In the genomic region with DNA sequence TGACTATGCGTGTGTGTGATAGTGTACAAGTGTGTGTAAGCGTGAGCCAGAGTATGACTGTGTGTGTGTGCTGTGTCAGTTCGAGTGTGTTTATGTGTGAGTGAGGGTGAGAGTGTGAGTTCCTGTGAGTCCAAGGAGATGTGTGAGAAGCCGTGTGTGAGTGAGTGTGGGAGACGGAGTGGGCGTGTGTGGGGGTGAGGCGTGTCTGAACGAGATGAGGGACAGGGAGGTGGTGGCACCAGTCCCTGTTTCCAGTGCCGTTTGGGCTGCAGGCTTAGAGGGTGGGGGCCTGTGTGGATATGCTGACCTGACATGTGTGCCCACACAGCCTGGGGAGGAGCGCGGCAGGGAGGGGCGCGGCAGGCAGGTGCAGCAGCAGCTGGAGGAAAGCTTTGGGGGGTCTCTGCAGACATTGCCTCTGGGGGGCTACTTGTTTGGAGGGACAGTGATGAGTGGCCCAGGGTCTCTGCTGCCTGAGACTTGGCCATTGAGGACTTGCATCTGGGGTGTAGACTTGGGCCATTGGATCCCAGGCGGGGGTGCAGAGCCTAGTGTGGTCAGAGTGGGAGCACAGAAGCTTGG, we compare ENCODE assay signal across 24 cellular contexts. TPM values are rescaled to one million over a fixed set of nuclear protein-coding genes. Genes with fewer than 3 reads are reported as not detected.
A peak's percentile ranks its signal among the peaks of the same experiment; 100 is the strongest.
DNase-seq lines count a peak whose midpoint lies in the region; ATAC-seq, FAIRE-seq and TF ChIP-seq lines count a peak whose summit lies in the region.
"Had no signal": no experiment of that assay in that cellular context is flagged by ENCODE, and none has a peak within 500 bp of the region (broad histone marks: within the 10 kb centered on the region; RNA-seq: fewer than 3 reads in every experiment).

No MANE protein-coding gene starts in this region.

- peaks cover 58 to 60% of the 10 kb centered on the region in 2 experiments for H3K4me1 Mint-ChIP-seq in H9
- H3K4me1 Mint-ChIP-seq in naive thymus-derived CD4-positive, alpha-beta T cell, result no peaks in the 10 kb centered on the region

- no peak overlapping the region for H3K27ac ChIP-seq in heart left ventricle
- H3K27ac ChIP-seq in H9 (ENCODE audit: insufficient read length, low read depth, low read length), result no peak overlapping the region
- H3K27ac ChIP-seq in naive thymus-derived CD4-positive, alpha-beta T cell (ENCODE audit: low read depth, low read length), result no peak overlapping the region
- H3K27ac ChIP-seq: HL-60 had no signal

- H3K27ac Mint-ChIP-seq in H9, result no peak overlapping the region
- H3K27ac Mint-ChIP-seq in naive thymus-derived CD4-positive, alpha-beta T cell, result no peak overlapping the region

- WGBS in heart left ventricle, 4 donors, result 80 to 90% (median 84%) methylated on average over 14 of the region's 14 CpGs
- 100% methylated on average over 4 of the region's 14 CpGs for WGBS in H9 (ENCODE audit: extremely low coverage, insufficient read length, low lambda C conversion rate)

- intact Hi-C loops in heart left ventricle (cut with DNase I), result no loop called here
- intact Hi-C loops in left cardiac atrium (cut with DNase I), result no loop called here
- intact Hi-C loops in naive thymus-derived CD4-positive, alpha-beta T cell (cut with micrococcal nuclease), result no loop called here

- no peak overlapping the region for H4K5ac ChIP-seq in H9 (ENCODE audit: insufficient read length, low read depth, low read length)

- no peak overlapping the region for H3K4me3 Mint-ChIP-seq in H9
- no peak overlapping the region for H3K4me3 Mint-ChIP-seq in naive thymus-derived CD4-positive, alpha-beta T cell

- H3K14ac ChIP-seq in H9 (ENCODE audit: insufficient read depth, low read length), result peak overlapping the region; percentile 55; the same call in 1 of the 2 replicates

- H2BK5ac ChIP-seq in H9 (ENCODE audit: insufficient read length, low read length), result no peak overlapping the region

- FAIRE-seq in bronchial epithelial cell (lab: Jason Lieb, UNC), result peak; percentile 97

- H3K4ac ChIP-seq in H9 (ENCODE audit: low read depth, low read length), result no peak overlapping the region; the same call in 1 of the 2 replicates

- no peaks in the 10 kb centered on the region for H3K9me3 Mint-ChIP-seq in H9
- H3K9me3 Mint-ChIP-seq in naive thymus-derived CD4-positive, alpha-beta T cell, result peaks cover 0 to 1% (median 0%) of the 10 kb centered on the region in 11 donors

- ATAC-seq in heart left ventricle (no peak), left cardiac atrium (no peak)
- ATAC-seq in naive thymus-derived CD4-positive, alpha-beta T cell, result peak; percentile 6

- H2AFZ ChIP-seq in H9 (ENCODE audit: low read length), result no peak overlapping the region

- H3K9ac ChIP-seq in H9 (ENCODE audit: extremely low read depth, insufficient read length, low read length), result no peak overlapping the region

- no peaks in the 10 kb centered on the region for H3K27me3 Mint-ChIP-seq in H9 (ENCODE audit: low read depth)
- H3K27me3 Mint-ChIP-seq in naive thymus-derived CD4-positive, alpha-beta T cell, result peaks cover 0 to 4% (median 0%) of the 10 kb centered on the region in 5 donors

- TF ChIP-seq POLR2A in heart left ventricle (IDR thresholded peaks at IDR 0.05), result no peak

- H4K91ac ChIP-seq in H9 (ENCODE audit: insufficient read length, low read depth, low read length), result no peak overlapping the region

- H3K4me2 ChIP-seq in H9 (ENCODE audit: insufficient read depth, insufficient read length, low read length), result no peak overlapping the region

- H3K23ac ChIP-seq in H9 (ENCODE audit: insufficient read length, low read depth, low read length), result peak overlapping the region; percentile 17

- H3K4me3 ChIP-seq in heart left ventricle (no peak overlapping the region), bronchial epithelial cell (ENCODE audit: low read depth, low read length) (no peak overlapping the region)
- H3K4me3 ChIP-seq in naive thymus-derived CD4-positive, alpha-beta T cell (ENCODE audit: low read length), result no peak overlapping the region
- H3K4me3 ChIP-seq: SJSA1 had no signal

- no peak overlapping the region for H2AK5ac ChIP-seq in H9 (ENCODE audit: insufficient read length, low read length)

- POLR2A ChIA-PET in naive thymus-derived CD4-positive, alpha-beta T cell (lab: Charles Lee), result no interaction called here

- peaks cover 10% of the 10 kb centered on the region for H3K79me1 ChIP-seq in H9 (ENCODE audit: insufficient read depth, low read depth, low read length, poor library complexity, severe bottlenecking)

- peaks cover 2% of the 10 kb centered on the region for H4K20me1 ChIP-seq in H9 (ENCODE audit: control insufficient read depth, insufficient read depth, insufficient read length)

- H3K36me3 ChIP-seq in heart left ventricle, result no peaks in the 10 kb centered on the region
- H3K36me3 ChIP-seq in bronchial epithelial cell (ENCODE audit: control insufficient read depth, insufficient read depth, low read length), result no peaks in the 10 kb centered on the region
- H3K36me3 ChIP-seq in naive thymus-derived CD4-positive, alpha-beta T cell (ENCODE audit: control insufficient read depth in 2 of 3, insufficient read depth in 3 of 3, low read length in 3 of 3), result no peaks in the 10 kb centered on the region

- no peak overlapping the region for H2BK15ac ChIP-seq in H9 (ENCODE audit: low read depth, low read length)

- H3K18ac ChIP-seq in H9 (ENCODE audit: insufficient read length, low read depth, low read length), result peak overlapping the region; percentile 3

- no peak overlapping the region for H4K8ac ChIP-seq in H9 (replicated peaks; ENCODE audit: insufficient read length, low read depth, low read length)

- H3K27me3 ChIP-seq in heart left ventricle, result peaks cover 0 to 7% (median 0%) of the 10 kb centered on the region in 9 donors
- no peaks in the 10 kb centered on the region for H3K27me3 ChIP-seq in H9 (ENCODE audit: insufficient read depth, low read length)
- peaks cover 1% of the 10 kb centered on the region for H3K27me3 ChIP-seq in bronchial epithelial cell (ENCODE audit: control insufficient read depth, insufficient read depth, low read length)
- H3K27me3 ChIP-seq in naive thymus-derived CD4-positive, alpha-beta T cell (ENCODE audit: control insufficient read depth in 2 of 2, insufficient read depth in 2 of 2, low read length in 2 of 2), result no peaks in the 10 kb centered on the region
- H3K27me3 ChIP-seq: SJSA1 had no signal

- H2BK20ac ChIP-seq in H9 (ENCODE audit: low read depth, low read length, poor library complexity, severe bottlenecking), result no peak overlapping the region

- no peaks in the 10 kb centered on the region for H3K23me2 ChIP-seq in H9 (ENCODE audit: insufficient read length, low read depth, low read length, poor library complexity, severe bottlenecking)

- peaks cover 34% of the 10 kb centered on the region; the same call in 1 of the 2 replicates for H3K79me2 ChIP-seq in H9 (ENCODE audit: insufficient read depth, low read length)

- H3T11ph ChIP-seq in H9 (ENCODE audit: low read length), result no peak overlapping the region

- no peak for TF ChIP-seq CTCF in heart left ventricle (IDR thresholded peaks at IDR 0.05)
- TF ChIP-seq CTCF in H9 (conservative IDR thresholded peaks at IDR 0.05), result no peak
- no peak for TF ChIP-seq CTCF in bronchial epithelial cell (IDR thresholded peaks at IDR 0.05; ENCODE audit: insufficient read depth, low read length, severe bottlenecking)

- peaks cover 0 to 3% (median 0%) of the 10 kb centered on the region in 12 donors for H3K4me1 ChIP-seq in heart left ventricle
- H3K4me1 ChIP-seq in H9 (ENCODE audit: insufficient read depth, low read length), result peaks cover 26% of the 10 kb centered on the region
- H3K4me1 ChIP-seq in naive thymus-derived CD4-positive, alpha-beta T cell (ENCODE audit: control insufficient read depth in 2 of 2, insufficient read depth in 2 of 2, low read length in 2 of 2), result no peaks in the 10 kb centered on the region

- no peak overlapping the region for H2BK12ac ChIP-seq in H9 (ENCODE audit: insufficient read length, low read depth, low read length)

- no peak overlapping the region for H2BK120ac ChIP-seq in H9 (ENCODE audit: low read depth, low read length, poor library complexity, severe bottlenecking)

- H3K56ac ChIP-seq in H9 (ENCODE audit: insufficient read length, low read depth, low read length), result no peak overlapping the region

- CTCF ChIA-PET in naive thymus-derived CD4-positive, alpha-beta T cell (lab: Charles Lee), result no interaction called here

- H3K36me3 Mint-ChIP-seq in H9 (ENCODE audit: insufficient read depth in 1 of 3, low read depth in 3 of 3), result no peaks in the 10 kb centered on the region
- no peaks in the 10 kb centered on the region for H3K36me3 Mint-ChIP-seq in naive thymus-derived CD4-positive, alpha-beta T cell

- no peaks in the 10 kb centered on the region for H3K9me3 ChIP-seq in heart left ventricle
- H3K9me3 ChIP-seq in H9 (ENCODE audit: control insufficient read depth, low read depth, low read length), result no peaks in the 10 kb centered on the region
- H3K9me3 ChIP-seq in naive thymus-derived CD4-positive, alpha-beta T cell (ENCODE audit: control insufficient read depth in 2 of 3, low read length in 3 of 3), result no peaks in the 10 kb centered on the region
- H3K9me3 ChIP-seq: SJSA1 had no signal

- DNase-seq in heart left ventricle, result peak in 3 of 5 donors; percentile 11 to 40 (median 18)
- DNase-seq in left cardiac atrium, result no peak
- DNase-seq in H9, result no peak
- no peak for DNase-seq in bronchial epithelial cell (ENCODE audit: low read depth)
- DNase-seq in naive thymus-derived CD4-positive, alpha-beta T cell, result no peak
- DNase-seq in NCI-H2107 treated with DMSO at 0.1 percent for 48 hours (lab: John Stamatoyannopoulos, UW; ENCODE audit: unreplicated experiment), result no peak
- DNase-seq in activated CD4-positive, alpha-beta T cell treated with anti-CD3 and anti-CD28 coated beads for 1 hour, result no peak
- DNase-seq in GM19238 (ENCODE audit: insufficient read length, low spot score), result no peak
- DNase-seq: Calu3; DMS79 treated with DMSO at 0.1 percent for 48 hours; GF-D8; HCEC 1CT; KBM-7; MV-4-11; NCI-H1105 treated with DMSO at 0.1 percent for 48 hours; NCI-H146; NCI-H1930; NCI-H2107; NCI-H446; NCI-H524 treated with DMSO at 0.1 percent for 48 hours; NCI-H774; NK-92 treated with Interleukin-12 subunit alpha and Interleukin-12 subunit beta, amount 100 ng/mL, for 24 hours had no signal

RNA-seq across cellular contexts. Expression of a gene that starts 41.6 kb away (rescaled TPM):
- total RNA-seq in heart left ventricle (1 to 10 TPM in 5 of 9 donors, under 1 TPM in 4; 0.67 to 4.1 (median 1.0) TPM), left cardiac atrium (1 to 10 TPM; 3.8 to 3.9 TPM), H9 (2021) (56.7 and 59.3 TPM in 2 replicates), bronchial epithelial cell (under 0.01 and 0.26 TPM in 2 replicates)
- 1 to 10 TPM in 1 of 2 donors, under 1 TPM in 1; 0.30 to 1.4 TPM for polyA plus RNA-seq in heart left ventricle
- total RNA-seq in naive thymus-derived CD4-positive, alpha-beta T cell, result 1 to 10 TPM in 1 of 5 experiments, not detected in 4; 1.6 TPM
- not detected for polyA plus RNA-seq in naive thymus-derived CD4-positive, alpha-beta T cell

Comparison
In these comparisons a context has a peak if more than half of its experiments do, and no peak if none do; other contexts are left out.
1. DNase-seq: peak in heart left ventricle (3 of 5); none in left cardiac atrium (single experiment), H9 (single experiment), bronchial epithelial cell (single experiment), naive thymus-derived CD4-positive, alpha-beta T cell (0 of 9), NCI-H2107 treated with DMSO at 0.1 percent for 48 hours (single experiment), activated CD4-positive, alpha-beta T cell treated with anti-CD3 and anti-CD28 coated beads for 1 hour (single experiment) and GM19238 (single experiment).
2. RNA of a gene that starts 41.6 kb away (total RNA-seq): 56.7 to 59.3 TPM in H9; 3.8 to 3.9 TPM in left cardiac atrium, 0.67 to 4.1 TPM in heart left ventricle, under 0.01 to 0.26 TPM in bronchial epithelial cell and 1.6 TPM in naive thymus-derived CD4-positive, alpha-beta T cell; every median in the first group is over 10 times any median in the second.